8 cellular contexts compared by ENCODE assay signal in the genomic region with DNA sequence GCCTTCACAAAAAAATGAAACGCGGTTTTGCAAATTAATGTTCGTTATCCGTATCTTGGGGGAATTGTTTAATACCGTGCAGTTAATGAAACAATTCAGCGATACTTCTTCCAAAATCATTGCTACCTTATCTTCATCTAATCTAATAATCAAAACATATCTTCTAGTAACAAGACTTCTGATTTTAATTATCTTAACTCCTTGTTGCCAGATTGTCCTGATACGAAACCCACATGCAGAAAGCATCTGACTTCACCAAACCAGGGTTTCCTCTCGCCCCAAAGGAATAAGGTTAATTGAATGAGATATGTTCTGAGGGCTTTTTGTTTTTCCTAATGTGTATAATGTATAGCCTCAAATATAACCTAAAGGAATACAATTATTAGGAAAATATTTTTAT.
"Had no signal": no experiment of that assay in that cellular context is flagged by ENCODE, and none has a peak within 500 bp of the region (broad histone marks: within the 10 kb centered on the region; RNA-seq: fewer than 3 reads in every experiment).

No MANE protein-coding gene starts in this region.

- H2AFZ ChIP-seq: GM23338 had no signal

- H3K9ac ChIP-seq: KMS-11 had no signal

- H3K4me2 ChIP-seq: GM23338, KMS-11 had no signal

- H3K4me1 ChIP-seq: HAP-1 had no signal

- H3K4me3 ChIP-seq: GM23338, HAP-1 had no signal

- H3K9me3 ChIP-seq: HAP-1 had no signal

- ATAC-seq: GM23338 had no signal

- DNase-seq: H7, IMR-90, Karpas-422, KBM-7 had no signal

- H3K27ac ChIP-seq: KMS-11 had no signal

- FAIRE-seq: HTR-8/SVneo had no signal
